Comparison of ENCODE assay signal across 1 cellular context in the genomic region with DNA sequence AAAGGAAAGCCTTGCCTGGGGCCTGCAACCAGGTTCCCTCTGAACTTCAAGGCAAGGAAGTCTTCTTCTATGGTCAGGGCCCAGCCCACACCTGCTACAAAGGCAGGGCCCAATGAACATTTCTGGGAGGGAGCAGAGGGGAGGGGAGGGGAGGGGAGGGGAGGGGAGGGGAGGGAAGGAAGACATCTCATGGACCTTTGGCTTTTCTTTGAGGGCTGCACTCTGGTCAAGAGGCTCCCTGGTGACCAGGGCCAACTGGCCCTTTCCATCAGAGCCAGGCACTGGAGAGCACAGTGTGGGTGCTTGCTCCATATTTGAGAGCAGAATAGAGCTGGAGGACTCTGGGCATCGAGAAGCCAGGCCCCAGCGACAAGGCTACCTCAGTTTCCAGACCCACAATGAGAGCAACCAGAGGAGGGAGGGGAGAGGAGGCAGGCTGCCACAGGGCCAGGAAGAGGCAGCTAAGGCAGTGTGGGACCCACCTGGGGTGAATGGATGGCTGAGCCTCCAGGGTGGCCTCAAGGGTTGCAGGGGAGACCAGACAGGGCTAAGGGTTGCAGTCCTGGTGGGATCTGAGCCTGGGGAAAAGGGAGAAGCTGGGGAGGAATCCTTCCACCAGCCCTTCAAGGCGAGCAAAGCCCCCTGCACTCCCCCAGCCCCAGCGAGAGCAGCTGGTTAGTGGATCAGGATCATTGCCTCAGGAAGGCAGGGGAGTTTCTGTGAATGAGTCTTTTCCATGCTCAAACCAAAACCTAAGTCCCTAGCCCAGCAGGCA.
TF ChIP-seq lines count a peak whose summit lies in the region.

No MANE protein-coding gene starts in this region.

TF ChIP-seq in K562, 482 proteins besides CTCF, POLR2A, EP300 and RAD21 (continued from another document):
- TF ChIP-seq, protein P1, sequence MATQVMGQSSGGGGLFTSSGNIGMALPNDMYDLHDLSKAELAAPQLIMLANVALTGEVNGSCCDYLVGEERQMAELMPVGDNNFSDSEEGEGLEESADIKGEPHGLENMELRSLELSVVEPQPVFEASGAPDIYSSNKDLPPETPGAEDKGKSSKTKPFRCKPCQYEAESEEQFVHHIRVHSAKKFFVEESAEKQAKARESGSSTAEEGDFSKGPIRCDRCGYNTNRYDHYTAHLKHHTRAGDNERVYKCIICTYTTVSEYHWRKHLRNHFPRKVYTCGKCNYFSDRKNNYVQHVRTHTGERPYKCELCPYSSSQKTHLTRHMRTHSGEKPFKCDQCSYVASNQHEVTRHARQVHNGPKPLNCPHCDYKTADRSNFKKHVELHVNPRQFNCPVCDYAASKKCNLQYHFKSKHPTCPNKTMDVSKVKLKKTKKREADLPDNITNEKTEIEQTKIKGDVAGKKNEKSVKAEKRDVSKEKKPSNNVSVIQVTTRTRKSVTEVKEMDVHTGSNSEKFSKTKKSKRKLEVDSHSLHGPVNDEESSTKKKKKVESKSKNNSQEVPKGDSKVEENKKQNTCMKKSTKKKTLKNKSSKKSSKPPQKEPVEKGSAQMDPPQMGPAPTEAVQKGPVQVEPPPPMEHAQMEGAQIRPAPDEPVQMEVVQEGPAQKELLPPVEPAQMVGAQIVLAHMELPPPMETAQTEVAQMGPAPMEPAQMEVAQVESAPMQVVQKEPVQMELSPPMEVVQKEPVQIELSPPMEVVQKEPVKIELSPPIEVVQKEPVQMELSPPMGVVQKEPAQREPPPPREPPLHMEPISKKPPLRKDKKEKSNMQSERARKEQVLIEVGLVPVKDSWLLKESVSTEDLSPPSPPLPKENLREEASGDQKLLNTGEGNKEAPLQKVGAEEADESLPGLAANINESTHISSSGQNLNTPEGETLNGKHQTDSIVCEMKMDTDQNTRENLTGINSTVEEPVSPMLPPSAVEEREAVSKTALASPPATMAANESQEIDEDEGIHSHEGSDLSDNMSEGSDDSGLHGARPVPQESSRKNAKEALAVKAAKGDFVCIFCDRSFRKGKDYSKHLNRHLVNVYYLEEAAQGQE (CRISPR knock-in tag; IDR thresholded peaks at IDR 0.05; ENCODE audit: low read depth): peak; percentile 48; the same call in 1 of the 2 replicates
- no peak for TF ChIP-seq BRD4 (IDR thresholded peaks at IDR 0.05)
TF ChIP-seq in K562: peak in this region for 13.
